ENCODE assay signal across 16 cellular contexts in genomic region chr2:78546843-78547242, GRCh38.
"Had no signal": no experiment of that assay in that cellular context is flagged by ENCODE, and none has a peak within 500 bp of the region (broad histone marks: within the 10 kb centered on the region; RNA-seq: fewer than 3 reads in every experiment).

No MANE protein-coding gene starts in this region.

- H3K4me1 ChIP-seq: body of pancreas, thyroid gland had no signal

- FAIRE-seq: TTC549 had no signal

- H3K4me3 ChIP-seq: body of pancreas, thyroid gland had no signal

- H3K27ac ChIP-seq: body of pancreas, thyroid gland had no signal

- ATAC-seq: activated CD8-positive, alpha-beta T cell treated with anti-CD3 and anti-CD28 coated beads for 36 hours; body of pancreas; left ventricle myocardium superior had no signal

- H3K27me3 ChIP-seq: body of pancreas, thyroid gland had no signal

- H3K36me3 ChIP-seq: thyroid gland had no signal

- DNase-seq: activated CD4-positive, alpha-beta T cell treated with anti-CD3 and anti-CD28 coated beads, Interleukin-2, amount 10 ng/mL, durations not matched to agents 24 days and 14 days; activated CD4-positive, CD25-positive, alpha-beta regulatory T cell; activated CD8-positive, alpha-beta T cell treated with anti-CD3 and anti-CD28 coated beads for 36 hours; activated naive CD4-positive, alpha-beta T cell treated with Interleukin-2 at 50 U/mL for 16 hours; activated naive CD8-positive, alpha-beta T cell treated with anti-CD3 and anti-CD28 coated beads, Interleukin-2, amount 10 ng/mL, durations not matched to agents 7 days and 5 days; activated T-cell treated with anti-CD3 and anti-CD28 coated beads, Interleukin-2, amount 50 U/mL, for 1 hour; body of pancreas; immature natural killer cell; left ventricle myocardium superior; nephron progenitor cell; nucleus accumbens; retina; stimulated activated CD4-positive, alpha-beta T cell treated with anti-CD3 and anti-CD28 coated beads, Interleukin-1b, Interleukin-23, amount 100 ng/mL, for 48 hours; stimulated activated naive CD4-positive, alpha-beta T cell treated with Interleukin-2 at 50 U/mL for 16 hours; thyroid gland had no signal

- H3K9me3 ChIP-seq: body of pancreas, thyroid gland had no signal
